18 cellular contexts compared by ENCODE assay signal in genomic region chr1:172928412-172928811, GRCh38.
DNase-seq lines count a peak whose midpoint lies in the region; ATAC-seq and TF ChIP-seq lines count a peak whose summit lies in the region.
"Had no signal": no experiment of that assay in that cellular context is flagged by ENCODE, and none has a peak within 500 bp of the region (broad histone marks: within the 10 kb centered on the region; RNA-seq: fewer than 3 reads in every experiment).

No MANE protein-coding gene starts in this region.

- DNase-seq in EL = peak; percentile 95
- no peak for DNase-seq in SK-N-SH
- peak; percentile 91 to 94 for DNase-seq in fibroblast of lung (ENCODE audit: low read depth in 2 of 2)
- no peak for DNase-seq in osteoblast (ENCODE audit: insufficient read length, low spot score, missing footprints)
- no peak for DNase-seq in left ventricle myocardium superior
- no peak for DNase-seq in aorta
- DNase-seq in epidermal melanocyte (ENCODE audit: insufficient read length, low spot score) = no peak
- DNase-seq: activated CD4-positive, alpha-beta T cell treated with anti-CD3 and anti-CD28 coated beads, Interleukin-2, amount 50 U/mL, for 4 hours; activated T-cell treated with anti-CD3 and anti-CD28 coated beads, Interleukin-2, amount 50 U/mL, for 48 hours; DMS53; left cardiac atrium; naive B cell; NCI-H2029 treated with DMSO at 0.1 percent for 48 hours; NCI-H526 treated with DMSO at 0.1 percent for 48 hours; OCI-M1 had no signal

- POLR2A ChIA-PET in SK-N-SH (lab: Yijun Ruan, JAX) = no interaction called here

- CTCF ChIA-PET in SK-N-SH (lab: Yijun Ruan, JAX) = interaction anchor here (0.6 kb wide), 1 partner anchor 78 kb away, joined by 3 read pairs; no protein-coding TSS in a partner anchor

- H3K4me1 ChIP-seq in SK-N-SH (ENCODE audit: control insufficient read depth in 1 of 2, insufficient read depth in 2 of 2, low read depth in 1 of 2, low read length in 1 of 2) = peaks cover 3 to 42% of the 10 kb centered on the region in 2 experiments
- H3K4me1 ChIP-seq in fibroblast of lung (ENCODE audit: control insufficient read depth, extremely low read depth, insufficient read depth, low read length) = peaks cover 23% of the 10 kb centered on the region
- H3K4me1 ChIP-seq in osteoblast (ENCODE audit: insufficient read depth, low read length) = peaks cover 22% of the 10 kb centered on the region
- H3K4me1 ChIP-seq in aorta (ENCODE audit: control insufficient read depth in 1 of 2, insufficient read depth in 2 of 2, low read length in 2 of 2) = no peaks in the 10 kb centered on the region
- H3K4me1 ChIP-seq: prostate gland had no signal

- H3K27ac ChIP-seq in SK-N-SH (ENCODE audit: low read depth in 2 of 2, low read length in 1 of 2) (peak overlapping the region; percentile 83 to 89; a peak in 3 of 4 replicates), fibroblast of lung (ENCODE audit: insufficient read depth, low read length) (peak overlapping the region; percentile 69), osteoblast (ENCODE audit: low read depth, low read length) (peak overlapping the region; percentile 90), aorta (ENCODE audit: low read depth in 1 of 2, low read length in 2 of 2) (no peak overlapping the region)
- H3K27ac ChIP-seq: BLaER1 treated with 17β-estradiol and CSF1 and Interleukin-3, amounts not matched to agents 10 nM and 100 nM; prostate gland had no signal

- H3K27me3 ChIP-seq in SK-N-SH (ENCODE audit: insufficient read depth) (no peaks in the 10 kb centered on the region), fibroblast of lung (ENCODE audit: control insufficient read depth, insufficient read depth, low read length) (no peaks in the 10 kb centered on the region), osteoblast (ENCODE audit: insufficient read depth, low read length) (no peaks in the 10 kb centered on the region), aorta (ENCODE audit: control insufficient read depth in 1 of 2, insufficient read depth in 2 of 2, low read length in 1 of 2) (no peaks in the 10 kb centered on the region)
- H3K27me3 ChIP-seq: BLaER1 treated with 17β-estradiol and CSF1 and Interleukin-3, amounts not matched to agents 10 nM and 100 nM had no signal

- no peaks in the 10 kb centered on the region for H3K36me3 ChIP-seq in SK-N-SH (replicated peaks in 1 of 2; ENCODE audit: control insufficient read depth in 1 of 2, insufficient read depth in 2 of 2, low read length in 1 of 2)
- H3K36me3 ChIP-seq in fibroblast of lung (ENCODE audit: control insufficient read depth, insufficient read depth, low read length) = no peaks in the 10 kb centered on the region
- H3K36me3 ChIP-seq in osteoblast (ENCODE audit: insufficient read depth, low read length) = no peaks in the 10 kb centered on the region
- no peaks in the 10 kb centered on the region for H3K36me3 ChIP-seq in aorta (ENCODE audit: control insufficient read depth in 1 of 2, insufficient read depth in 2 of 2, low read length in 1 of 2)
- H3K36me3 ChIP-seq: BLaER1 treated with 17β-estradiol and CSF1 and Interleukin-3, amounts not matched to agents 10 nM and 100 nM; prostate gland had no signal

- H3K9me3 ChIP-seq in SK-N-SH (no peaks in the 10 kb centered on the region), fibroblast of lung (ENCODE audit: control insufficient read depth, insufficient read depth, low read depth, low read length) (no peaks in the 10 kb centered on the region), osteoblast (ENCODE audit: low read depth, low read length) (no peaks in the 10 kb centered on the region), aorta (ENCODE audit: control insufficient read depth, low read length) (no peaks in the 10 kb centered on the region)
- H3K9me3 ChIP-seq: prostate gland had no signal

- TF ChIP-seq EP300 in SK-N-SH (IDR thresholded peaks at IDR 0.05; ENCODE audit: borderline replicate concordance in 1 of 2, low read depth in 1 of 2, low read length in 1 of 2) = peak in 1 of 2 experiments; percentile 90; a peak in 2 of 4 replicates

- H3K9ac ChIP-seq in SK-N-SH (0 out of 2 replicates have a peak overlapping the region, but pooled peaks have one; percentile 40), fibroblast of lung (ENCODE audit: insufficient read depth, low read length) (no peak overlapping the region)
- H3K9ac ChIP-seq: BLaER1 treated with 17β-estradiol and CSF1 and Interleukin-3, amounts not matched to agents 10 nM and 100 nM had no signal

- ATAC-seq in left ventricle myocardium superior (no peak), aorta (ENCODE audit: low FRiP score) (no peak), HG02610 (IDR thresholded peaks at IDR 0.05; ENCODE audit: unreplicated experiment) (no peak)
- ATAC-seq: left cardiac atrium had no signal

- H3K4me2 ChIP-seq in SK-N-SH = peak overlapping the region; percentile 19
- H3K4me2 ChIP-seq in fibroblast of lung (ENCODE audit: extremely low read depth, insufficient read depth, low read length) = peak overlapping the region; percentile 65
- H3K4me2 ChIP-seq in osteoblast (ENCODE audit: insufficient read depth, low read length) = peak overlapping the region; percentile 58
- H3K4me2 ChIP-seq: BLaER1 treated with 17β-estradiol and CSF1 and Interleukin-3, amounts not matched to agents 10 nM and 100 nM had no signal

- no peaks in the 10 kb centered on the region for H3K9me2 ChIP-seq in SK-N-SH

- no peak for TF ChIP-seq RAD21 in SK-N-SH (IDR thresholded peaks at IDR 0.05; ENCODE audit: low read length)

- H3K79me2 ChIP-seq in SK-N-SH (ENCODE audit: insufficient read depth) (no peaks in the 10 kb centered on the region), fibroblast of lung (ENCODE audit: control insufficient read depth, insufficient read depth, low read length) (no peaks in the 10 kb centered on the region), osteoblast (ENCODE audit: insufficient read depth, low read length) (no peaks in the 10 kb centered on the region)

- intact Hi-C loops in left ventricle myocardium superior (cut with micrococcal nuclease) = no loop called here
- intact Hi-C loops in aorta (cut with DNase I) = no loop called here

- no peak for TF ChIP-seq CTCF in SK-N-SH (IDR thresholded peaks at IDR 0.05)
- TF ChIP-seq CTCF in fibroblast of lung (conservative IDR thresholded peaks at IDR 0.05 in 1 of 2, IDR thresholded peaks at IDR 0.05 in 1 of 2; ENCODE audit: low read depth in 1 of 2, low read length in 2 of 2) = no peak
- no peak for TF ChIP-seq CTCF in osteoblast (IDR thresholded peaks at IDR 0.05; ENCODE audit: extremely low read depth, low read depth, low read length)

- WGBS in SK-N-SH (ENCODE audit: low lambda C conversion rate) = 30% methylated on average over 2 of the region's 2 CpGs
- WGBS in aorta, 2 donors = 74 to 75% methylated on average over 2 of the region's 2 CpGs

- peaks cover 8% of the 10 kb centered on the region for H3F3A ChIP-seq in SK-N-SH (replicated peaks; ENCODE audit: insufficient read depth)

- no peak overlapping the region for H2AFZ ChIP-seq in SK-N-SH (ENCODE audit: low read depth)
- H2AFZ ChIP-seq in fibroblast of lung (ENCODE audit: low read length) = no peak overlapping the region
- H2AFZ ChIP-seq in osteoblast (ENCODE audit: low read length) = no peak overlapping the region

- H4K20me1 ChIP-seq in SK-N-SH (ENCODE audit: insufficient read depth) (no peaks in the 10 kb centered on the region), fibroblast of lung (ENCODE audit: control insufficient read depth, extremely low read depth, insufficient read depth, low read length) (no peaks in the 10 kb centered on the region), osteoblast (ENCODE audit: insufficient read depth, low read length) (no peaks in the 10 kb centered on the region)
- H4K20me1 ChIP-seq: BLaER1 treated with 17β-estradiol and CSF1 and Interleukin-3, amounts not matched to agents 10 nM and 100 nM had no signal

- no peak overlapping the region for H3K4me3 ChIP-seq in SK-N-SH (ENCODE audit: low read depth in 2 of 2, low read length in 1 of 2)
- no peak overlapping the region for H3K4me3 ChIP-seq in fibroblast of lung (replicated peaks in 1 of 4; ENCODE audit: control extremely low read depth in 1 of 4, insufficient read depth in 1 of 4, low read depth in 3 of 4, low read length in 4 of 4)
- H3K4me3 ChIP-seq in osteoblast (ENCODE audit: insufficient read depth, low read length) = no peak overlapping the region
- no peak overlapping the region for H3K4me3 ChIP-seq in aorta (ENCODE audit: low read length in 2 of 2)
- H3K4me3 ChIP-seq: BLaER1 treated with 17β-estradiol and CSF1 and Interleukin-3, amounts not matched to agents 10 nM and 100 nM; prostate gland had no signal

TF ChIP-seq in SK-N-SH, 30 proteins besides CTCF, POLR2A, EP300 and RAD21 (continues in another document):
- TF ChIP-seq REST (IDR thresholded peaks at IDR 0.05; ENCODE audit: low read depth, low read length) = no peak

Comparison
In these comparisons a context has a peak if more than half of its experiments do, and no peak if none do; other contexts are left out.
1. DNase-seq: peak in EL (single experiment) and fibroblast of lung (2 of 2); none in SK-N-SH (single experiment), osteoblast (single experiment), left ventricle myocardium superior (single experiment), aorta (0 of 2) and epidermal melanocyte (single experiment).
2. H3K27ac ChIP-seq: peak in SK-N-SH (2 of 2), fibroblast of lung (single experiment) and osteoblast (single experiment); none in aorta (0 of 2).
3. Peak in every context shown above with its lines, with median percentiles within 50 percentile points of each other: H3K4me2 ChIP-seq.